Comparison of ENCODE assay signal across 9 cellular contexts in the genomic region with DNA sequence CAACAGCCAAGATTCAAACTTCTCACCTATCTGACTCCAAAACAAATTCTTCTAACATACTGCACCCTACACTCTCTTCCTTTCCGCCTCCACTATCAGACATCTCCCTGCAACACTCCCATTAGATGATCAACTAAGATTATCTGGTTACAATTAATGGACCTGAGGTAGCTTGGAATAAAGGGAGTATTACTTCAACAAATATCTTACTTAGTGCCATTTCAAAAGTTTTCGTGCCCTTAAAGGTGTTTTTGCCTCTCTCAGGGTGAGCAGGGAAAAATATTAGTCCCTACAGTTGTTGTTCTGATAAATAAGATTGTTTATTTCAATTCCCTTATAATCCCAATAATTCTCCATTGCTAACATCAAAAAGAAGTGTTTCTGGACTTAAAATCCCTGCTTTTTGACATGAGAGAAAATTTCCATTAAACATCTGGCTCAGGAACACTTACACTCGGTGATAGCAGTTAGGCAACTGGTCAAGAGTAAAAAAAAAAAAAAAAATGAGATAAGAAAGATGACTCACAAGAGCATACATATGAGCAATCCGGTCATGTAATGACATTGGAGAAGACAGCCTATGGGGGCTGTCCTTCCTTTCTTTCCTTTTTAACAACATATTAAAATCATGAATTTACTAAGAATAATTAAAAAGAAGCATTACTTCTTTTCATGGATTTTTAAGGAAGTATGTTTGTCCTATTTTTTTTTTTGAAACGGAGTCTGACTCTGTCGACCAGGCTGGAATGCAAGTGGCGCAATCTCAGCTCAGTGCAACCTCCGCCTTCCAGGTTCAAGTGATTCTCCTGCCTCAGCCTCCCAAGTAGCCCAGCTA. TPM values are rescaled to one million over a fixed set of nuclear protein-coding genes. Genes with fewer than 3 reads are reported as not detected.
DNase-seq lines count a peak whose midpoint lies in the region; ATAC-seq, FAIRE-seq and TF ChIP-seq lines count a peak whose summit lies in the region.
"Had no signal": no experiment of that assay in that cellular context is flagged by ENCODE, and none has a peak within 500 bp of the region (broad histone marks: within the 10 kb centered on the region; RNA-seq: fewer than 3 reads in every experiment).

No MANE protein-coding gene starts in this region.

- H3K9me3 Mint-ChIP-seq in astrocyte (ENCODE audit: unreplicated experiment), result no peaks in the 10 kb centered on the region

- H3K27ac ChIP-seq in astrocyte (ENCODE audit: low read depth, low read length), result peak overlapping the region; percentile 20
- H3K27ac ChIP-seq in left lung, result peak overlapping the region; percentile 16 to 61
- no peak overlapping the region for H3K27ac ChIP-seq in WERI-Rb-1

- H3K4me1 Mint-ChIP-seq in astrocyte (ENCODE audit: low read depth, unreplicated experiment), result peaks cover 25% of the 10 kb centered on the region

- intact Hi-C loops in left lung (cut with DNase I), result no loop called here

- H3K79me2 ChIP-seq in astrocyte (ENCODE audit: insufficient read depth, low read length), result peaks cover 99% of the 10 kb centered on the region

- H3K36me3 ChIP-seq in astrocyte (ENCODE audit: insufficient read depth, low read length) (no peaks in the 10 kb centered on the region), left lung (no peaks in the 10 kb centered on the region), WERI-Rb-1 (peaks cover 5% of the 10 kb centered on the region)

- FAIRE-seq in astrocyte (lab: Jason Lieb, UNC), result no peak

- H2AFZ ChIP-seq in astrocyte (ENCODE audit: low read depth, low read length), result no peak overlapping the region

- peak; percentile 47 for DNase-seq in AG08395 (ENCODE audit: low spot score)
- peak; percentile 25 for DNase-seq in HT-29 (ENCODE audit: low spot score)
- DNase-seq in astrocyte (ENCODE audit: low read depth), result peak; percentile 78
- no peak for DNase-seq in left lung
- no peak for DNase-seq in WERI-Rb-1
- no peak for DNase-seq in amygdala (lab: John Stamatoyannopoulos, UW)
- DNase-seq in GM10266 (ENCODE audit: extremely low spot score), result no peak
- DNase-seq: effector CD4-positive, alpha-beta T cell had no signal

- H4K20me1 ChIP-seq in astrocyte (ENCODE audit: insufficient read depth, low read length), result peaks cover 30% of the 10 kb centered on the region

- peak overlapping the region; percentile 41 for H3K27ac Mint-ChIP-seq in astrocyte (ENCODE audit: unreplicated experiment)

- ATAC-seq in left lung, result peak; percentile 79
- no peak for ATAC-seq in GM18858 (IDR thresholded peaks at IDR 0.05; ENCODE audit: unreplicated experiment)

- peak overlapping the region; percentile 53 for H3K4me2 ChIP-seq in astrocyte (ENCODE audit: low read length)

- no peaks in the 10 kb centered on the region for H3K27me3 ChIP-seq in astrocyte (ENCODE audit: insufficient read depth, low read length)
- no peaks in the 10 kb centered on the region for H3K27me3 ChIP-seq in left lung
- H3K27me3 ChIP-seq in WERI-Rb-1 (ENCODE audit: insufficient read depth, low read depth, severe bottlenecking), result no peaks in the 10 kb centered on the region

- H3K36me3 Mint-ChIP-seq in astrocyte (ENCODE audit: low read depth, unreplicated experiment), result no peaks in the 10 kb centered on the region

- H3K4me1 ChIP-seq in astrocyte (ENCODE audit: insufficient read depth, low read length) (peaks cover 12% of the 10 kb centered on the region), left lung (peaks cover 22 to 85% of the 10 kb centered on the region in 2 donors)

- TF ChIP-seq CTCF in astrocyte (IDR thresholded peaks at IDR 0.05; ENCODE audit: insufficient read depth, low read depth, low read length), result no peak
- TF ChIP-seq CTCF in left lung (IDR thresholded peaks at IDR 0.05), result no peak
- TF ChIP-seq CTCF in WERI-Rb-1 (IDR thresholded peaks at IDR 0.05; ENCODE audit: low read depth, low read length), result no peak
- TF ChIP-seq CTCF in GM10266 (IDR thresholded peaks at IDR 0.05; ENCODE audit: control insufficient read depth, insufficient read depth, low read depth, missing control alignments), result no peak

- no peaks in the 10 kb centered on the region for H3K9me3 ChIP-seq in astrocyte (ENCODE audit: insufficient read depth, low read depth, low read length)
- no peaks in the 10 kb centered on the region for H3K9me3 ChIP-seq in left lung
- H3K9me3 ChIP-seq in WERI-Rb-1 (ENCODE audit: severe bottlenecking), result no peaks in the 10 kb centered on the region

- no peak overlapping the region for H3K4me3 ChIP-seq in astrocyte (ENCODE audit: insufficient read depth, low read depth, low read length)
- H3K4me3 ChIP-seq in left lung, result peak overlapping the region in 1 of 2 donors; percentile 13
- H3K4me3 ChIP-seq in WERI-Rb-1 (ENCODE audit: low read depth, low read length), result no peak overlapping the region

- H3K27me3 Mint-ChIP-seq in astrocyte (ENCODE audit: low read depth, unreplicated experiment), result no peaks in the 10 kb centered on the region

- H3K4me3 Mint-ChIP-seq in astrocyte (ENCODE audit: unreplicated experiment), result no peak overlapping the region

- peak overlapping the region; percentile 4 for H3K9ac ChIP-seq in astrocyte (ENCODE audit: low read length)

RNA-seq across cellular contexts. Expression of gene RSBN1, which starts 7.6 kb away (rescaled TPM):
- 4.0 and 4.2 TPM in 2 replicates for total RNA-seq in HT-29 (2014; rRNA removed; shearing (Covaris generic))
- 10.6 and 10.8 TPM in 2 replicates for total RNA-seq in astrocyte
- 10 to 100 TPM; 15.6 to 19.5 TPM for total RNA-seq in left lung

RNA-seq across cellular contexts. Expression of gene PHTF1, which starts 45.4 kb away (rescaled TPM):
- 11.7 and 16.7 TPM in 2 replicates for total RNA-seq in HT-29 (2014; rRNA removed; shearing (Covaris generic))
- total RNA-seq in astrocyte (31.5 and 36.4 TPM in 2 replicates), left lung (10 to 100 TPM; 25.7 to 36.1 TPM)

Comparison
In these comparisons a context has a peak if more than half of its experiments do, and no peak if none do; other contexts are left out.
1. DNase-seq: peak in AG08395 (single experiment), HT-29 (single experiment) and astrocyte (single experiment); none in left lung (0 of 2), WERI-Rb-1 (single experiment), amygdala (0 of 56) and GM10266 (single experiment).